Comparison of ENCODE assay signal across 8 cellular contexts in the genomic region with DNA sequence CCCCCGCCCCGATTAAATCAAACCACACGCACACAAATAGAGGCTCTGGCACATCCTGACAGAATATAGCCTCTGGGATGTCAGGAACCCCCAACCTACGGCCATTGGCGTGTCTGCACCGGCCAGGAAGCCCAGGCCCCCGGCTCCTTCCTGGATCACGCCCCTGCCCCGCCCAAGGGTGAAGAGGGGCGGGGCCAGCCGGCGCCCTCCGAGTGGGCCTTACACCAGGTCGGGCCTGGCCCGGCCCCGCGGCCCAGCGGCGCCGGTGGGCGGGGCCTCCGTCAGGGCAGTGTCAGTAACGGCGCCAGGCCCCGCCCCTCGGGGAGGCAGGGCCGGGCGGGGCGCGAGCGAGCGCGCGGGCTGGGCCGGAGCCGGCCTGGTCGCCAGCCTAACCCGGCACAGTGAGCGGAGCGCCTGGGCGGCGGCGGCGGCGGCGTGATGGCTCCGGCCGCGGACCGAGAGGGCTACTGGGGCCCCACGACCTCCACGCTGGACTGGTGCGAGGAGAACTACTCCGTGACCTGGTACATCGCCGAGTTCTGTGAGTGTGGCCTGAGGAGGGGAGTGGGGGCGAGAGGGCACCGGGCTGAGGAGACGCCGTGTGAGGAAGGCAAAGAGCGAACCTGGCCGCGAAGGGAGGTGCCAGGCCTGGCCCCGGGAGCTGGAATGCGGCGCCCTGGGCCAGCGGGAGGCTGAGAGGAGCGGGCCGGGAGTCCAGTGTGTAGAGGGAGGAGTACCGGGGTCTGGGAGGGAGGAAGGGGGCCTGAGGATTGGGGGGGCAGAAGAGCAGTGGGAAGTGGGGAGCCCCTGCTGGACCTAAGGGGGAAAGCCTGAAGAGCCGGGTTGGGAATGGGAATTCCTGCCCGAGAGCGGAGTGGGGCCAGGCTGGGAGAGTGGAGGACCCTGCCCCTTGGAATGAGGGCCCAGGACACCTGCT. TPM values are rescaled to one million over a fixed set of nuclear protein-coding genes. Genes with fewer than 3 reads are reported as not detected.
A peak's percentile ranks its signal among the peaks of the same experiment; 100 is the strongest.
DNase-seq lines count a peak whose midpoint lies in the region; TF ChIP-seq lines count a peak whose summit lies in the region.

A gene (plus strand): TSS at position 380 of the 937 bp plus-strand sequence. CDS start 59 bp downstream, at position 439.

- peaks cover 13% of the 10 kb centered on the region for H3K79me2 ChIP-seq in neural progenitor cell (ENCODE audit: low read depth)

- peak within 1 kb of the TSS; percentile 17 for H3K27ac ChIP-seq in neural progenitor cell

- H3K27me3 Mint-ChIP-seq in neural progenitor cell (ENCODE audit: insufficient read depth, low read depth), result peaks cover 2% of the 10 kb centered on the region

- no peaks in the 10 kb centered on the region for H3K9me3 ChIP-seq in neural progenitor cell (ENCODE audit: low read depth)

- in situ Hi-C loops in G401 (cut with HindIII; ENCODE audit: low sequenced_read_pairs), result no loop called here

- no peaks in the 10 kb centered on the region for H3K9me3 Mint-ChIP-seq in neural progenitor cell

- H3F3A ChIP-seq in neural progenitor cell (ENCODE audit: low read depth), result peaks cover 4% of the 10 kb centered on the region

- peak within 1 kb of the TSS; percentile 80 for H3K9ac ChIP-seq in neural progenitor cell

- no peaks in the 10 kb centered on the region for H3K27me3 ChIP-seq in neural progenitor cell

- H3K36me3 ChIP-seq in neural progenitor cell, result no peaks in the 10 kb centered on the region

- peak within 1 kb of the TSS; percentile 87 for H3K27ac Mint-ChIP-seq in neural progenitor cell

- peaks cover 2% of the 10 kb centered on the region for H3K36me3 Mint-ChIP-seq in neural progenitor cell

- H3K4me2 ChIP-seq in neural progenitor cell, result peak within 1 kb of the TSS; percentile 93

- H3K4me1 ChIP-seq in neural progenitor cell, result peaks cover 12% of the 10 kb centered on the region

- H3K4me3 ChIP-seq in fibroblast of villous mesenchyme (ENCODE audit: low read depth, low read length), result peak within 1 kb of the TSS; percentile 77
- H3K4me3 ChIP-seq in neural progenitor cell, result peak within 1 kb of the TSS; percentile 91

- peak within 1 kb of the TSS; percentile 92 for H2AFZ ChIP-seq in neural progenitor cell (replicated peaks)

- H3K4me1 Mint-ChIP-seq in neural progenitor cell, result peaks cover 13% of the 10 kb centered on the region

- peak; percentile 87 for DNase-seq in G401 (ENCODE audit: low spot score)
- peak; percentile 32 for DNase-seq in GOT3 (lab: John Stamatoyannopoulos, UW)
- peak; percentile 79 for DNase-seq in LHCN-M2 (ENCODE audit: low read depth)
- DNase-seq in SHP77 (lab: John Stamatoyannopoulos, UW), result peak; percentile 91 to 92
- peak; percentile 67 for DNase-seq in activated effector memory CD4-positive, alpha-beta T cell treated with Interleukin-2 at 50 U/mL for 16 hours
- peak; percentile 86 for DNase-seq in fibroblast of villous mesenchyme (ENCODE audit: low read depth)
- DNase-seq in neural progenitor cell (ENCODE audit: low spot score), result peak; percentile 98
- DNase-seq in stromal cell of bone marrow (ENCODE audit: low read depth), result peak; percentile 73

- H3K4me3 Mint-ChIP-seq in neural progenitor cell, result peak within 1 kb of the TSS; percentile 91

- peaks cover 7% of the 10 kb centered on the region for H4K20me1 ChIP-seq in neural progenitor cell (ENCODE audit: low read depth)

- TF ChIP-seq CTCF in fibroblast of villous mesenchyme (IDR thresholded peaks at IDR 0.05; ENCODE audit: insufficient read depth, low read depth, low read length) (peak; percentile 39), neural progenitor cell (IDR thresholded peaks at IDR 0.05) (peak; percentile 44)

RNA-seq across cellular contexts. Expression of the gene that starts here (rescaled TPM):
- 26.2 and 45.7 TPM in 2 replicates for total RNA-seq in G401 (2014; rRNA removed; shearing (Covaris generic))
- 11.1 and 12.5 TPM in 2 replicates for total RNA-seq in LHCN-M2 (2014; rRNA removed)
- 5.2 TPM for polyA plus RNA-seq in LHCN-M2 (2012)
- total RNA-seq in fibroblast of villous mesenchyme, result 10.0 and 18.6 TPM in 2 replicates
- 10.9 and 18.9 TPM in 2 replicates for total RNA-seq in neural progenitor cell (ENCODE audit: low replicate concordance)

Comparison
In these comparisons a context has a peak if more than half of its experiments do, and no peak if none do; other contexts are left out.
1. Peak in every context shown above with its lines: DNase-seq, H3K4me3 ChIP-seq and H3K27ac ChIP-seq.
2. DNase-seq: peak in every context shown above with its lines; median percentile 98 in neural progenitor cell; 92 in SHP77; 87 in G401; 86 in fibroblast of villous mesenchyme; 79 in LHCN-M2; 73 in stromal cell of bone marrow; 67 in activated effector memory CD4-positive, alpha-beta T cell treated with Interleukin-2 at 50 U/mL for 16 hours; 32 in GOT3.